9 cellular contexts compared by ENCODE assay signal in the genomic region with DNA sequence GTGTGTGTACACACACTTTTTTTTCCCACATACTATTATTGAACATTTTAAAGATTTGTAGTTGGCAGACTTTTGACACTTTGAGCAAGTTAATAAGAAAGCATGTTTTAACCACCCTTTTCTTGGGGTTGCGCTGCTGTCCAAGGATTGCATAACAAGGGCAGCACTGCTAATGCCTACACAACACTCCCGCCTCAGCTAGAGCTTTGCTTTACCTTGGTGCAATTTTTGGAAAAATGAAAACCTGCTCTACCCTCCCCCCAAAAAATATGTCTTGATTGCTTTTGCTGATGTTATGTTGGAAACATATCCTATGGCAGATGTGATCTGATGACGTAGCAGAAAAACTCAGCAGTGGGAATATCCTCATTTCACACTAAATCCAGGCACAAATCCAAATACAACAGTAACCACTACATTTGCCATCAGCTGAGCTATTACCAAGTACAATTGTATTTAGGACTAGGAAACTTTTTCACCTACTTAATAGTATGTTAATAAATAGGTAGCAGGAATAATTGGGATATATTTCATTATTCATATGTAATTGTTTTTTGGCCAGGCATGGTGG. TPM values are rescaled to one million over a fixed set of nuclear protein-coding genes. Genes with fewer than 3 reads are reported as not detected.
DNase-seq lines count a peak whose midpoint lies in the region; ATAC-seq and TF ChIP-seq lines count a peak whose summit lies in the region.
"Had no signal": no experiment of that assay in that cellular context is flagged by ENCODE, and none has a peak within 500 bp of the region (broad histone marks: within the 10 kb centered on the region; RNA-seq: fewer than 3 reads in every experiment).

No MANE protein-coding gene starts in this region.

- H3K9me2 ChIP-seq in PC-3 (replicated peaks; ENCODE audit: low read length) = no peaks in the 10 kb centered on the region

- H3F3A ChIP-seq in PC-3 (ENCODE audit: low read length, unreplicated experiment) = no peaks in the 10 kb centered on the region

- intact Hi-C loops in ovary (cut with DNase I) (no loop called here), PC-3 (cut with micrococcal nuclease) (no loop called here)

- TF ChIP-seq CTCF in AG04449 (IDR thresholded peaks at IDR 0.05; ENCODE audit: insufficient read depth, low read length, missing control alignments) = no peak
- TF ChIP-seq CTCF in RWPE1 (conservative IDR thresholded peaks at IDR 0.05; ENCODE audit: low read depth) = no peak
- no peak for TF ChIP-seq CTCF in fibroblast of mammary gland (conservative IDR thresholded peaks at IDR 0.05; ENCODE audit: control insufficient read depth, insufficient read depth, low read depth, low read length)
- TF ChIP-seq CTCF in ovary (IDR thresholded peaks at IDR 0.05) = no peak
- TF ChIP-seq CTCF in PC-3 (conservative IDR thresholded peaks at IDR 0.05; ENCODE audit: low read depth, low read length) = no peak
- TF ChIP-seq CTCF in glutamatergic neuron (IDR thresholded peaks at IDR 0.05; ENCODE audit: partially characterized antibody, unreplicated experiment) = no peak

- peaks cover 5% of the 10 kb centered on the region for H3K9me3 Mint-ChIP-seq in glutamatergic neuron (ENCODE audit: unreplicated experiment)

- H3K27me3 Mint-ChIP-seq in glutamatergic neuron (ENCODE audit: unreplicated experiment) = peaks cover 5% of the 10 kb centered on the region

- no peak overlapping the region for H3K4me3 Mint-ChIP-seq in glutamatergic neuron (ENCODE audit: unreplicated experiment)

- no peak for TF ChIP-seq EP300 in ovary (IDR thresholded peaks at IDR 0.05)

- no peak overlapping the region for H2AFZ ChIP-seq in PC-3 (ENCODE audit: low read length)

- H3K79me2 ChIP-seq in PC-3 (ENCODE audit: low read length) = peaks cover 94% of the 10 kb centered on the region

- WGBS in ovary, 3 donors = 7 to 11% (median 8%) methylated on average over 3 of the region's 3 CpGs

- H3K4me3 ChIP-seq in AG04449 (ENCODE audit: low read depth, low read length) (no peak overlapping the region), fibroblast of mammary gland (ENCODE audit: control insufficient read depth, low read depth, low read length) (no peak overlapping the region), ovary (no peak overlapping the region), PC-3 (ENCODE audit: low read length) (no peak overlapping the region)

- H3K27ac ChIP-seq in RWPE1 (peak overlapping the region; percentile 71), ovary (peak overlapping the region in 1 of 2 donors; percentile 62), PC-3 (ENCODE audit: low read length) (no peak overlapping the region)

- H3K27ac Mint-ChIP-seq in glutamatergic neuron (ENCODE audit: unreplicated experiment) = no peak overlapping the region

- H4K20me1 ChIP-seq in PC-3 (ENCODE audit: low read length) = peaks cover 18% of the 10 kb centered on the region

- peaks cover 10% of the 10 kb centered on the region for H3K4me1 Mint-ChIP-seq in glutamatergic neuron (ENCODE audit: low read depth, unreplicated experiment)

- no peak for TF ChIP-seq POLR2A in ovary (IDR thresholded peaks at IDR 0.05)

- ATAC-seq in HG03520 (IDR thresholded peaks at IDR 0.05; ENCODE audit: unreplicated experiment) (no peak), PC-3 (no peak)

- POLR2A ChIA-PET in AG04449 (lab: Yijun Ruan, JAX) (no interaction called here), RWPE1 (lab: Yijun Ruan, JAX; ENCODE audit: low non-redundant PET) (no interaction called here), PC-3 (lab: Charles Lee; ENCODE audit: unreplicated experiment) (no interaction called here)

- CTCF ChIA-PET in AG04449 (lab: Yijun Ruan, JAX) = interaction anchor here (1.2 to 1.9 kb wide), 3 partner anchors 9 to 205 kb away, joined by 4 read pairs; no protein-coding TSS in a partner anchor
- CTCF ChIA-PET in RWPE1 (lab: Yijun Ruan, JAX) = no interaction called here
- CTCF ChIA-PET in PC-3 (lab: Charles Lee) = no interaction called here

- no peaks in the 10 kb centered on the region for H3K27me3 ChIP-seq in ovary
- no peaks in the 10 kb centered on the region for H3K27me3 ChIP-seq in PC-3 (ENCODE audit: low read length)

- peak; percentile 42 for DNase-seq in AG04449 (ENCODE audit: low read depth, low spot score)
- no peak for DNase-seq in RWPE1 (ENCODE audit: low spot score)
- peak; percentile 87 for DNase-seq in fibroblast of mammary gland (ENCODE audit: low read depth)
- peak in 3 of 5 donors; percentile 34 to 41 (median 34) for DNase-seq in ovary
- no peak for DNase-seq in PC-3
- DNase-seq in activated CD8-positive, alpha-beta memory T cell treated with anti-CD3 and anti-CD28 coated beads, Interleukin-2, amount 50 U/mL, for 48 hours = no peak
- DNase-seq in glutamatergic neuron = no peak
- DNase-seq: NCI-H1436 treated with DMSO at 0.1 percent for 48 hours had no signal

- no peak overlapping the region for H3K4me2 ChIP-seq in PC-3 (ENCODE audit: low read length)

- peaks cover 11% of the 10 kb centered on the region for H3K4me1 ChIP-seq in ovary (ENCODE audit: insufficient read depth)
- H3K4me1 ChIP-seq in PC-3 (ENCODE audit: insufficient read depth, low read length) = no peaks in the 10 kb centered on the region

- no peaks in the 10 kb centered on the region for H3K36me3 Mint-ChIP-seq in glutamatergic neuron (ENCODE audit: unreplicated experiment)

- BruUV-seq in PC-3 (replicated peaks; lab: Mats Ljungman, UMichigan) = no TSS peak

- no peaks in the 10 kb centered on the region for H3K9me3 ChIP-seq in ovary
- H3K9me3 ChIP-seq in PC-3 (ENCODE audit: low read length) = no peaks in the 10 kb centered on the region

- no peaks in the 10 kb centered on the region for H3K36me3 ChIP-seq in ovary
- H3K36me3 ChIP-seq in PC-3 (ENCODE audit: low read depth, low read length) = no peaks in the 10 kb centered on the region

- no peak overlapping the region for H3K9ac ChIP-seq in PC-3 (ENCODE audit: low read length)

RNA-seq across cellular contexts. Expression of a gene that starts 51.6 kb away (rescaled TPM):
- total RNA-seq in ovary (10 to 100 TPM; 19.6 to 50.1 (median 43.3) TPM), PC-3 (2014; rRNA removed) (18.4 and 20.9 TPM in 2 replicates), glutamatergic neuron (ENCODE audit: unreplicated experiment) (90.1 TPM)
- polyA plus RNA-seq in ovary = 10 to 100 TPM; 33.6 to 76.0 TPM

Comparison
In these comparisons a context has a peak if more than half of its experiments do, and no peak if none do; other contexts are left out.
1. DNase-seq: peak in AG04449 (single experiment), fibroblast of mammary gland (single experiment) and ovary (3 of 5); none in RWPE1 (single experiment), PC-3 (single experiment), activated CD8-positive, alpha-beta memory T cell treated with anti-CD3 and anti-CD28 coated beads, Interleukin-2, amount 50 U/mL, for 48 hours (single experiment) and glutamatergic neuron (single experiment).